Comparison of ENCODE assay signal across 8 cellular contexts in genomic region chr19:36973844-36974195, GRCh38. TPM values are rescaled to one million over a fixed set of nuclear protein-coding genes. Genes with fewer than 3 reads are reported as not detected.
DNase-seq lines count a peak whose midpoint lies in the region; ATAC-seq and TF ChIP-seq lines count a peak whose summit lies in the region.

No MANE protein-coding gene starts in this region.

- peaks cover 11% of the 10 kb centered on the region for H3K4me1 Mint-ChIP-seq in T-helper 17 cell

- no peaks in the 10 kb centered on the region for H3K27me3 Mint-ChIP-seq in T-helper 17 cell

- DNase-seq in T-helper 17 cell (no peak), fibroblast of mammary gland (ENCODE audit: low read depth) (no peak), skeletal muscle cell (ENCODE audit: low read depth) (no peak), mucosa of gallbladder (ENCODE audit: low spot score) (no peak), NCI-H2227 treated with DMSO at 0.1 percent for 48 hours (lab: John Stamatoyannopoulos, UW) (no peak), kidney glomerular epithelial cell (lab: John Stamatoyannopoulos, UW) (no peak), NCI-H2196 treated with DMSO at 0.1 percent for 48 hours (lab: John Stamatoyannopoulos, UW; ENCODE audit: unreplicated experiment) (no peak)

- H3K4me1 ChIP-seq in ES-I3 (ENCODE audit: insufficient read depth, low read length): no peaks in the 10 kb centered on the region

- H3K27ac Mint-ChIP-seq in T-helper 17 cell: peak overlapping the region; percentile 61

- H3K9me3 ChIP-seq in ES-I3 (ENCODE audit: control insufficient read depth, insufficient read depth, low read length): no peaks in the 10 kb centered on the region
- no peaks in the 10 kb centered on the region for H3K9me3 ChIP-seq in T-helper 17 cell (ENCODE audit: control insufficient read depth, low read length, poor library complexity, severe bottlenecking)

- H3K36me3 Mint-ChIP-seq in T-helper 17 cell (ENCODE audit: low read depth): peaks cover 5% of the 10 kb centered on the region

- H3K36me3 ChIP-seq in ES-I3 (ENCODE audit: insufficient read depth, low read length): no peaks in the 10 kb centered on the region

- TF ChIP-seq CTCF in fibroblast of mammary gland (conservative IDR thresholded peaks at IDR 0.05; ENCODE audit: control insufficient read depth, insufficient read depth, low read depth, low read length): no peak

- H3K9ac ChIP-seq in ES-I3 (ENCODE audit: low read depth, low read length): peak overlapping the region; percentile 67

- ATAC-seq in T-helper 17 cell: peak; percentile 10

- H3K4me3 ChIP-seq in fibroblast of mammary gland (ENCODE audit: control insufficient read depth, low read depth, low read length) (peak overlapping the region; percentile 81), skeletal muscle cell (ENCODE audit: low read depth, low read length) (peak overlapping the region; percentile 65)

- peak overlapping the region; percentile 95 for H3K4me3 Mint-ChIP-seq in T-helper 17 cell

RNA-seq across cellular contexts. Expression of gene ZNF568, which starts 57.7 kb away (rescaled TPM):
- total RNA-seq in T-helper 17 cell (1 to 10 TPM; 6.3 to 7.3 TPM), mucosa of gallbladder (10.3 TPM)

RNA-seq across cellular contexts. Expression of gene ZNF829, which starts 57.7 kb away (rescaled TPM):
- 1 to 10 TPM; 3.9 TPM for total RNA-seq in T-helper 17 cell
- 4.4 TPM for total RNA-seq in mucosa of gallbladder
